8 cellular contexts compared by ENCODE assay signal in genomic region chr19:40604647-40605200, GRCh38. TPM values are rescaled to one million over a fixed set of nuclear protein-coding genes. Genes with fewer than 3 reads are reported as not detected.
DNase-seq lines count a peak whose midpoint lies in the region; ATAC-seq and TF ChIP-seq lines count a peak whose summit lies in the region.

No MANE protein-coding gene starts in this region.

- no peak for ATAC-seq in body of pancreas

- H3K27me3 ChIP-seq in AG04450 (ENCODE audit: control insufficient read depth, insufficient read depth, low read length) (no peaks in the 10 kb centered on the region), HUES6 (ENCODE audit: control insufficient read depth, insufficient read depth, low read length) (peaks cover 75% of the 10 kb centered on the region), body of pancreas (peaks cover 0 to 18% of the 10 kb centered on the region in 2 donors), muscle layer of colon (ENCODE audit: control insufficient read depth in 1 of 2, insufficient read depth in 2 of 2, low read length in 2 of 2) (peaks cover 0 to 51% of the 10 kb centered on the region in 2 donors)

- H3K9me3 ChIP-seq in AG04450 (ENCODE audit: control insufficient read depth, insufficient read depth, low read length) (peaks cover 4% of the 10 kb centered on the region; the same call in 1 of the 2 replicates), HUES6 (ENCODE audit: control insufficient read depth, insufficient read depth, low read depth, low read length) (no peaks in the 10 kb centered on the region), body of pancreas (no peaks in the 10 kb centered on the region), muscle layer of colon (ENCODE audit: low read length) (no peaks in the 10 kb centered on the region)

- H3K27ac ChIP-seq in AG04450 (ENCODE audit: low read depth, low read length) (no peak overlapping the region), HUES6 (ENCODE audit: low read depth, low read length) (no peak overlapping the region), body of pancreas (peak overlapping the region; percentile 69 to 85 (median 78)), muscle layer of colon (ENCODE audit: low read depth, low read length) (no peak overlapping the region)

- H3K9ac ChIP-seq in HUES6 (ENCODE audit: low read length), result no peak overlapping the region
- no peak overlapping the region for H3K9ac ChIP-seq in muscle layer of colon (ENCODE audit: low read length)

- TF ChIP-seq CTCF in AG04450 (IDR thresholded peaks at IDR 0.05; ENCODE audit: low read depth, low read length) (no peak), body of pancreas (IDR thresholded peaks at IDR 0.05) (no peak)

- H3K36me3 ChIP-seq in HUES6 (ENCODE audit: control insufficient read depth, insufficient read depth, low read length) (no peaks in the 10 kb centered on the region), body of pancreas (replicated peaks in 1 of 2; ENCODE audit: insufficient read depth in 1 of 2, low read depth in 2 of 2) (no peaks in the 10 kb centered on the region), muscle layer of colon (ENCODE audit: insufficient read depth, low read length) (no peaks in the 10 kb centered on the region)

- WGBS in body of pancreas, 2 donors, result 14 to 17% methylated on average over 21 to 27 of the region's 27 CpGs

- H3K4me3 ChIP-seq in AG04450 (ENCODE audit: low read depth, low read length) (peak overlapping the region; percentile 13; the same call in 1 of the 2 replicates), HUES6 (ENCODE audit: low read depth, low read length) (peak overlapping the region; percentile 64), body of pancreas (peak overlapping the region in 1 of 2 donors; percentile 18), muscle layer of colon (ENCODE audit: low read depth in 1 of 2, low read length in 2 of 2) (peak overlapping the region; percentile 39 to 43)

- DNase-seq in AG04450 (ENCODE audit: low read depth, low spot score), result no peak
- DNase-seq in body of pancreas, result peak in 3 of 4 donors; percentile 20 to 53 (median 43)
- no peak for DNase-seq in NCI-H226
- DNase-seq in AG20443 (ENCODE audit: low spot score), result no peak
- DNase-seq in H4 (ENCODE audit: low spot score), result no peak
- no peak for DNase-seq in AML-193 (lab: John Stamatoyannopoulos, UW)

- H3K4me1 ChIP-seq in HUES6 (ENCODE audit: control insufficient read depth, insufficient read depth, low read length) (peaks cover 34% of the 10 kb centered on the region), body of pancreas (peaks cover 75% of the 10 kb centered on the region), muscle layer of colon (ENCODE audit: insufficient read depth, low read length) (peaks cover 53% of the 10 kb centered on the region)

- intact Hi-C loops in body of pancreas (cut with DNase I), result no loop called here

- POLR2A ChIA-PET in AG04450 (lab: Yijun Ruan, JAX), result interaction anchor here (0.6 to 2.8 kb wide), 9 partner anchors 9 to 206 kb away, joined by 3 to 34 read pairs (median 4); no protein-coding TSS in a partner anchor

- TF ChIP-seq POLR2A in body of pancreas (IDR thresholded peaks at IDR 0.05), result no peak

- CTCF ChIA-PET in AG04450 (lab: Charles Lee), result interaction anchor here (2.7 to 5.2 kb wide), 2 partner anchors 29 to 140 kb away, joined by 34 to 59 read pairs; partner anchors contain the start of gene BLVRB

RNA-seq across cellular contexts. Expression of gene LTBP4, which starts 3.6 kb away (rescaled TPM):
- 41.3 and 70.3 TPM in 2 replicates for polyA plus RNA-seq in AG04450 (2011; rRNA removed)
- polyA minus RNA-seq in AG04450 (2011; rRNA and poly(A)+ RNA removed), result 41.9 and 53.5 TPM in 2 replicates
- 100 to 1,000 TPM in 1 of 2 donors, 10 to 100 TPM in 1; 45.1 to 195 TPM for total RNA-seq in body of pancreas
- 4.7 and 5.6 TPM in 2 replicates for total RNA-seq in H4 (2014; rRNA removed; shearing (Covaris generic))

RNA-seq across cellular contexts. Expression of gene SHKBP1, which starts 28.1 kb away (rescaled TPM):
- polyA plus RNA-seq in AG04450 (2011; rRNA removed), result 42.5 and 62.7 TPM in 2 replicates
- polyA minus RNA-seq in AG04450 (2011; rRNA and poly(A)+ RNA removed), result 65.5 and 108 TPM in 2 replicates
- 10 to 100 TPM; 43.3 to 63.6 TPM for total RNA-seq in body of pancreas
- 26.6 and 30.9 TPM in 2 replicates for total RNA-seq in H4 (2014; rRNA removed; shearing (Covaris generic))

Comparison
In these comparisons a context has a peak if more than half of its experiments do, and no peak if none do; other contexts are left out.
1. DNase-seq: peak in body of pancreas (3 of 4); none in AG04450 (single experiment), NCI-H226 (single experiment), AG20443 (single experiment), H4 (single experiment) and AML-193 (0 of 2).
2. H3K27ac ChIP-seq: peak in body of pancreas (4 of 4); none in AG04450 (single experiment), HUES6 (single experiment) and muscle layer of colon (single experiment).